Comparison of ENCODE assay signal across 24 cellular contexts in genomic region chr16:51114369-51114768, GRCh38. TPM values are rescaled to one million over a fixed set of nuclear protein-coding genes. Genes with fewer than 3 reads are reported as not detected.
"Had no signal": no experiment of that assay in that cellular context is flagged by ENCODE, and none has a peak within 500 bp of the region (broad histone marks: within the 10 kb centered on the region; RNA-seq: fewer than 3 reads in every experiment).

No MANE protein-coding gene starts in this region.

- H3K4me1 ChIP-seq: left ventricle myocardium inferior, parathyroid adenoma, sigmoid colon, spleen, upper lobe of left lung had no signal

- H3K27ac ChIP-seq: left ventricle myocardium inferior, parathyroid adenoma, sigmoid colon, spleen, thoracic aorta, upper lobe of left lung, WERI-Rb-1 had no signal

- H3K79me2 ChIP-seq: parathyroid adenoma had no signal

- DNase-seq: activated CD4-positive, alpha-beta T cell treated with anti-CD3 and anti-CD28 coated beads for 1 hour; activated CD4-positive, alpha-beta T cell treated with anti-CD3 and anti-CD28 coated beads, Interleukin-2, amount 50 U/mL, for 1 hour; activated naive CD4-positive, alpha-beta T cell treated with Interleukin-2 at 50 U/mL for 16 hours; activated naive CD8-positive, alpha-beta T cell treated with anti-CD3 and anti-CD28 coated beads for 36 hours; activated T-cell treated with anti-CD3 and anti-CD28 coated beads, Interleukin-2, amount 50 U/mL, for 1 hour; central memory CD4-positive, alpha-beta T cell; dermis blood vessel endothelial cell; effector CD8-positive, alpha-beta T cell; foreskin melanocyte; hypothalamus; left ventricle myocardium inferior; naive thymus-derived CD4-positive, alpha-beta T cell; sigmoid colon; spleen; stimulated activated CD4-positive, alpha-beta T cell treated with anti-CD3 and anti-CD28 coated beads, Interleukin-4, amount 100 ng/mL, for 1 hour; stimulated activated naive CD4-positive, alpha-beta T cell; T-helper 1 cell; WERI-Rb-1 had no signal

- H3K9me3 ChIP-seq: left ventricle myocardium inferior, sigmoid colon, thoracic aorta, upper lobe of left lung had no signal

- H3K9me3 Mint-ChIP-seq: activated naive CD8-positive, alpha-beta T cell treated with anti-CD3 and anti-CD28 coated beads for 36 hours had no signal

- H3K9ac ChIP-seq: parathyroid adenoma had no signal

- H3K36me3 Mint-ChIP-seq: activated naive CD8-positive, alpha-beta T cell treated with anti-CD3 and anti-CD28 coated beads for 36 hours; naive thymus-derived CD4-positive, alpha-beta T cell had no signal

- H3K27ac Mint-ChIP-seq: activated naive CD8-positive, alpha-beta T cell treated with anti-CD3 and anti-CD28 coated beads for 36 hours; naive thymus-derived CD4-positive, alpha-beta T cell had no signal

- H3K36me3 ChIP-seq: left ventricle myocardium inferior, sigmoid colon, spleen, thoracic aorta, upper lobe of left lung, WERI-Rb-1 had no signal

- ATAC-seq: naive thymus-derived CD4-positive, alpha-beta T cell had no signal

- H3K4me1 Mint-ChIP-seq: naive thymus-derived CD4-positive, alpha-beta T cell had no signal

- H3K4me3 Mint-ChIP-seq: activated naive CD8-positive, alpha-beta T cell treated with anti-CD3 and anti-CD28 coated beads for 36 hours; naive thymus-derived CD4-positive, alpha-beta T cell had no signal

- H2AFZ ChIP-seq: parathyroid adenoma had no signal

- H3K4me3 ChIP-seq: sigmoid colon, spleen, thoracic aorta, upper lobe of left lung had no signal

- FAIRE-seq: astrocyte, TTC549 had no signal

RNA-seq across cellular contexts. Expression of gene SALL1, which starts 36.7 kb away (rescaled TPM):
- total RNA-seq: activated naive CD8-positive, alpha-beta T cell treated with anti-CD3 and anti-CD28 coated beads for 36 hours; lung microvascular endothelial cell; naive thymus-derived CD4-positive, alpha-beta T cell; sigmoid colon; spleen; thoracic aorta had no signal
- polyA plus RNA-seq: naive thymus-derived CD4-positive, alpha-beta T cell had no signal
